Comparison of ENCODE assay signal across 1 cellular context in genomic region chr3:14407203-14407602, GRCh38.
TF ChIP-seq lines count a peak whose summit lies in the region.

No MANE protein-coding gene starts in this region.

TF ChIP-seq in GM12878, 131 proteins besides CTCF, POLR2A, EP300 and RAD21:
- TF ChIP-seq NRF1 (conservative IDR thresholded peaks at IDR 0.05; ENCODE audit: low read depth, low read length), result no peak
